2 cellular contexts compared by ENCODE assay signal in genomic region chr4:147820975-147821374, GRCh38.
TF ChIP-seq lines count a peak whose summit lies in the region.

No MANE protein-coding gene starts in this region.

TF ChIP-seq in SK-N-SH, 30 proteins besides CTCF, POLR2A, EP300 and RAD21 (continued from another document):
- TF ChIP-seq USF2 (IDR thresholded peaks at IDR 0.05; ENCODE audit: borderline replicate concordance, low read depth, low read length), result no peak
- no peak for TF ChIP-seq MXI1 (IDR thresholded peaks at IDR 0.05; ENCODE audit: low read depth, low read length)

TF ChIP-seq in SK-N-SH treated with all-trans-retinoic acid at 6 μM for 48 hours, 23 proteins besides CTCF, POLR2A, EP300 and RAD21 (continued from another document):
- no peak for TF ChIP-seq PATZ1 (CRISPR knock-in tag; IDR thresholded peaks at IDR 0.05; ENCODE audit: borderline replicate concordance)
- no peak for TF ChIP-seq ZNF565 (CRISPR knock-in tag; conservative IDR thresholded peaks at IDR 0.05; ENCODE audit: low read depth)
- no peak for TF ChIP-seq ZNF8 (CRISPR knock-in tag; IDR thresholded peaks at IDR 0.05)
- no peak for TF ChIP-seq CREB5 (CRISPR knock-in tag; IDR thresholded peaks at IDR 0.05; ENCODE audit: low read depth)
- no peak for TF ChIP-seq ZC3H10 (CRISPR knock-in tag; IDR thresholded peaks at IDR 0.05)
- TF ChIP-seq ISL1 (CRISPR knock-in tag; IDR thresholded peaks at IDR 0.05), result no peak
- TF ChIP-seq ZFP3 (CRISPR knock-in tag; IDR thresholded peaks at IDR 0.05), result no peak
- no peak for TF ChIP-seq OSR1 (CRISPR knock-in tag; IDR thresholded peaks at IDR 0.05)
- TF ChIP-seq TSHZ2 (CRISPR knock-in tag; IDR thresholded peaks at IDR 0.05), result no peak
- no peak for TF ChIP-seq GLIS3 (CRISPR knock-in tag; IDR thresholded peaks at IDR 0.05)
